1 cellular context compared by ENCODE assay signal in genomic region chr6:143441680-143442359, GRCh38.
TF ChIP-seq lines count a peak whose summit lies in the region.

No MANE protein-coding gene starts in this region.

TF ChIP-seq in HepG2, 621 proteins besides CTCF, POLR2A, EP300 and RAD21:
- TF ChIP-seq ZBTB25 (CRISPR knock-in tag; IDR thresholded peaks at IDR 0.05) (no peak), ZFP91 (CRISPR knock-in tag; IDR thresholded peaks at IDR 0.05; ENCODE audit: borderline replicate concordance) (no peak), MXD3 (CRISPR knock-in tag; IDR thresholded peaks at IDR 0.05) (no peak), ZNF644 (CRISPR knock-in tag; IDR thresholded peaks at IDR 0.05; ENCODE audit: low read depth) (no peak), ZNF552 (CRISPR knock-in tag; IDR thresholded peaks at IDR 0.05; ENCODE audit: borderline replicate concordance) (no peak), ZBTB38 (CRISPR knock-in tag; IDR thresholded peaks at IDR 0.05) (no peak), ZNF253 (CRISPR knock-in tag; IDR thresholded peaks at IDR 0.05; ENCODE audit: borderline replicate concordance) (no peak), NFYB (CRISPR knock-in tag; IDR thresholded peaks at IDR 0.05) (no peak), REST (IDR thresholded peaks at IDR 0.05; ENCODE audit: borderline replicate concordance in 1 of 2, low read depth in 1 of 2, low read length in 2 of 2) (no peak), PHF5A (CRISPR knock-in tag; IDR thresholded peaks at IDR 0.05; ENCODE audit: low read depth, unreplicated experiment) (no peak), ZFP36 (IDR thresholded peaks at IDR 0.05; ENCODE audit: borderline replicate concordance, low read depth, low read length, partially characterized antibody) (no peak), ATAD3A (CRISPR knock-in tag; IDR thresholded peaks at IDR 0.05) (no peak), THAP11 (CRISPR knock-in tag; IDR thresholded peaks at IDR 0.05) (no peak), RFX3 (CRISPR knock-in tag; IDR thresholded peaks at IDR 0.05) (no peak)
